Comparison of ENCODE assay signal across 27 cellular contexts in the genomic region with DNA sequence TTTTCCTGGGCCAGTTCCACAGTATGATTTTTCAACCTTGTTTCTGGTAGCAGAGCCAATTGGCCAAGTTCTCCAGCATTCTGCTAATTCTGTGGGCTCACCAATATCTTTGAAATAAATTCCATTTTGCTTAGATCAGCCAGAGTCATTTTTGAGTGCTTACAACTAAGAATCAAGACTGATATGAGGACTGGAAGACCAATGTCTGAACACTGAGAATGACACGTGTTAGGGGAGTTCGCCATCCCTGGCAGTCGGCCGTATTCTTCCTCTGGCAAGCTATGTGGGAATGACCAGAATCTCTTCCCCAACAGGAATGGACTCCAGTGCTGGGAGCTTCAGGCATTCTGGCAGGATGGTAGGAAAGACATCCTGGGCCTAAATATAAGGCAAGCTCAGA. TPM values are rescaled to one million over a fixed set of nuclear protein-coding genes. Genes with fewer than 3 reads are reported as not detected.
DNase-seq lines count a peak whose midpoint lies in the region; ATAC-seq and TF ChIP-seq lines count a peak whose summit lies in the region.
"Had no signal": no experiment of that assay in that cellular context is flagged by ENCODE, and none has a peak within 500 bp of the region (broad histone marks: within the 10 kb centered on the region; RNA-seq: fewer than 3 reads in every experiment).

No MANE protein-coding gene starts in this region.

- H3K27me3 ChIP-seq in MG63 = no peaks in the 10 kb centered on the region

- H3K27ac ChIP-seq in coronary artery = peak overlapping the region in 1 of 2 donors; percentile 43
- H3K27ac ChIP-seq: BLaER1 treated with 17β-estradiol and CSF1 and Interleukin-3, amounts not matched to agents 10 nM and 100 nM; KMS-11; SK-N-MC had no signal

- peaks cover 9 to 14% (median 10%) of the 10 kb centered on the region in 3 donors for H3K27me3 Mint-ChIP-seq in immature natural killer cell (ENCODE audit: low read depth in 3 of 3)

- H3K4me1 Mint-ChIP-seq in immature natural killer cell = peaks cover 11% of the 10 kb centered on the region in 2 donors

- no peaks in the 10 kb centered on the region for H3K9me3 ChIP-seq in MG63
- H3K9me3 ChIP-seq: BLaER1 treated with 17β-estradiol and CSF1 and Interleukin-3, amounts not matched to agents 10 nM and 100 nM had no signal

- H3K36me3 ChIP-seq in MG63 = no peaks in the 10 kb centered on the region
- H3K36me3 ChIP-seq: BLaER1 treated with 17β-estradiol and CSF1 and Interleukin-3, amounts not matched to agents 10 nM and 100 nM had no signal

- H3K27ac Mint-ChIP-seq in immature natural killer cell = no peak overlapping the region
- H3K27ac Mint-ChIP-seq: activated CD8-positive, alpha-beta T cell treated with anti-CD3 and anti-CD28 coated beads for 36 hours; activated naive CD8-positive, alpha-beta T cell; activated T-helper 2 cell treated with anti-CD3 and anti-CD28 coated beads, Interferon-gamma antibody, Interleukin-2, Interleukin-4, amounts not matched to agents 10 μg/mL and 5 μg/mL and 100 μg/mL, durations not matched to agents 14 hours and 24 hours and 36 hours; T-helper 1 cell treated with Interleukin-12 subunit alpha and Interleukin-12 subunit beta and Interleukin-4 antibody, amounts not matched to agents 30 μg/mL and 1 μg/mL, for 36 hours had no signal

- no peak overlapping the region for H3K4me3 Mint-ChIP-seq in immature natural killer cell
- H3K4me3 Mint-ChIP-seq: activated CD8-positive, alpha-beta T cell treated with anti-CD3 and anti-CD28 coated beads for 36 hours; activated naive CD8-positive, alpha-beta T cell; T-helper 1 cell treated with Interleukin-12 subunit alpha and Interleukin-12 subunit beta and Interleukin-4 antibody, amounts not matched to agents 30 μg/mL and 1 μg/mL, for 36 hours had no signal

- DNase-seq in EH (ENCODE audit: low read depth) (peak; percentile 12), MG63 (peak; percentile 86), coronary artery (ENCODE audit: low spot score) (peak; percentile 77), retinal pigment epithelial cell (ENCODE audit: low read depth) (peak; percentile 45), immature natural killer cell (no peak), NOMO-1 treated with dmso at 0.1 percent for 144 hours (lab: John Stamatoyannopoulos, UW; ENCODE audit: unreplicated experiment) (no peak), GM19240 (ENCODE audit: insufficient read length, low spot score) (no peak)
- DNase-seq: activated CD4-positive, CD25-positive, alpha-beta regulatory T cell treated with anti-CD3 and anti-CD28 coated beads, Interleukin-2, amount 50 U/mL, for 72 hours; activated CD8-positive, alpha-beta T cell treated with anti-CD3 and anti-CD28 coated beads for 36 hours; COR-L47; DMS53; foreskin fibroblast; GDM1; HCEC 1CT; MV-4-11; NCI-H1436 treated with DMSO at 0.1 percent for 48 hours; NCI-H2107; RPMI8226; small intestine; trophoblast cell had no signal

- ATAC-seq in HG03108 (IDR thresholded peaks at IDR 0.05; ENCODE audit: unreplicated experiment) = no peak
- ATAC-seq: activated CD8-positive, alpha-beta T cell treated with anti-CD3 and anti-CD28 coated beads for 36 hours had no signal

- H3K36me3 Mint-ChIP-seq in immature natural killer cell = peaks cover 0 to 3% (median 0%) of the 10 kb centered on the region in 3 donors
- H3K36me3 Mint-ChIP-seq: activated naive CD8-positive, alpha-beta T cell had no signal

- TF ChIP-seq CTCF in coronary artery (IDR thresholded peaks at IDR 0.05) = no peak
- no peak for TF ChIP-seq CTCF in retinal pigment epithelial cell (conservative IDR thresholded peaks at IDR 0.05; ENCODE audit: low read depth, low read length)

- H3K4me3 ChIP-seq in MG63 = no peak overlapping the region
- no peak overlapping the region for H3K4me3 ChIP-seq in coronary artery
- H3K4me3 ChIP-seq in retinal pigment epithelial cell (ENCODE audit: low read length) = no peak overlapping the region
- H3K4me3 ChIP-seq: BLaER1 treated with 17β-estradiol and CSF1 and Interleukin-3, amounts not matched to agents 10 nM and 100 nM; SK-N-MC had no signal

- H3K9me3 Mint-ChIP-seq in immature natural killer cell = peaks cover 0 to 2% (median 0%) of the 10 kb centered on the region in 6 donors
- H3K9me3 Mint-ChIP-seq: activated CD8-positive, alpha-beta T cell treated with anti-CD3 and anti-CD28 coated beads for 36 hours; activated T-helper 2 cell treated with anti-CD3 and anti-CD28 coated beads, Interferon-gamma antibody, Interleukin-2, Interleukin-4, amounts not matched to agents 10 μg/mL and 5 μg/mL and 100 μg/mL, durations not matched to agents 14 hours and 24 hours and 36 hours; T-helper 1 cell treated with Interleukin-12 subunit alpha and Interleukin-12 subunit beta and Interleukin-4 antibody, amounts not matched to agents 30 μg/mL and 1 μg/mL, for 36 hours had no signal

RNA-seq across cellular contexts. Expression of gene TENT5C, which starts 4.9 kb away (rescaled TPM):
- 6.2 and 6.4 TPM in 2 replicates for total RNA-seq in MG63 (2014; rRNA removed; shearing (Covaris generic); ENCODE audit: low replicate concordance)
- polyA plus RNA-seq in immature natural killer cell = 10 to 100 TPM in 2 of 3 donors, 1 to 10 TPM in 1; 7.4 to 25.7 (median 25.3) TPM

Comparison
In these comparisons a context has a peak if more than half of its experiments do, and no peak if none do; other contexts are left out.
1. DNase-seq: peak in EH (single experiment), MG63 (single experiment), coronary artery (single experiment) and retinal pigment epithelial cell (single experiment); none in immature natural killer cell (0 of 3), NOMO-1 treated with dmso at 0.1 percent for 144 hours (single experiment) and GM19240 (single experiment).